Comparison of ENCODE assay signal across 20 cellular contexts in the genomic region with DNA sequence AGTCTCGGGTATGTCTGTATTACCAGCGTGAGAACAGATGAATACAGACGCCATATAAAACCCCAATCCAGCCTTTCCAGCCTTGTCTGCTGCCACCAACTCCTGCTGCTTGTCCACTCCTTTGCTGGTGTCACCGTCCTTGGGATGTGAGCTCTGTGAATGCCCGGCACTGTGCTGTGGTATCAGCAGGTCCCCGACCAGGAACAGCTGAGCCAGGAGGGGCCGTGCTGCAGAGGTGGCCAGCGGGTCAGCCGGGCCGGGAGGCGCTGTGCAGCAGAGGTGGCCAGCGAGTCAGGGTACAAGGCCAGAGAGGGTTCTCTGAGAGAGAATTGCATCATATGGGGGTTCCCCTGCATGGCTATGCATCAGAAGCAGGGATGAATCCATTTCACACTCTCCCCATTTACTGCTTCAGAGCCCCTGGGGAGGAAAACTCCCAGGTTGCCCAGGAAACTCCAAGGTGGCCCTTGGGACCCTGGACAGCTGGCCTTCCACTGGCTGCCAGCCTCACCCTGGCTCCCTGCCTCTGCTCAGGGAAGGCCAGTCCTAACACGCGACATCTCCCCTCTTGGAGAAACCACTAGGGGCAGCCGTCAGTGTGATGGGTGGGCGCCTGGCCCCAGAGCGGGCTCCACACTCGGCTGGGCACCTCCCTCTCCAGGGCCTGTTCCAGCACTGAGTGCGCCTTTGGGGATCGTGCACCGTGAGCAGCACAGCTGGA.
DNase-seq lines count a peak whose midpoint lies in the region; ATAC-seq and TF ChIP-seq lines count a peak whose summit lies in the region.
"Had no signal": no experiment of that assay in that cellular context is flagged by ENCODE, and none has a peak within 500 bp of the region (broad histone marks: within the 10 kb centered on the region; RNA-seq: fewer than 3 reads in every experiment).

No MANE protein-coding gene starts in this region.

- ATAC-seq in activated T-cell treated with anti-CD3 and anti-CD28 coated beads, Interleukin-2, amount 50 U/mL, for 4 hours: no peak
- ATAC-seq in WTC11 (no peak), HG02981 (IDR thresholded peaks at IDR 0.05; ENCODE audit: unreplicated experiment) (no peak)
- ATAC-seq: GM12878 had no signal

- no peak for TF ChIP-seq CTCF in WTC11 (IDR thresholded peaks at IDR 0.05)
- TF ChIP-seq CTCF in liver (IDR thresholded peaks at IDR 0.05; ENCODE audit: low read depth, low read length, missing input control): no peak
- no peak for TF ChIP-seq CTCF in spleen (IDR thresholded peaks at IDR 0.05 in 8 of 11, conservative IDR thresholded peaks at IDR 0.05 in 3 of 11)

- H3K9me3 Mint-ChIP-seq in activated T-cell treated with anti-CD3 and anti-CD28 coated beads, Interleukin-2, amount 50 U/mL, for 4 hours: no peaks in the 10 kb centered on the region
- H3K9me3 Mint-ChIP-seq in WTC11: no peaks in the 10 kb centered on the region
- H3K9me3 Mint-ChIP-seq: IgD-negative memory B cell had no signal

- TF ChIP-seq POLR2A in spleen (IDR thresholded peaks at IDR 0.05): no peak

- intact Hi-C loops in spleen (cut with DNase I; ENCODE audit: low total_unique reads): no loop called here

- no peaks in the 10 kb centered on the region for H3K4me1 Mint-ChIP-seq in activated T-cell treated with anti-CD3 and anti-CD28 coated beads, Interleukin-2, amount 50 U/mL, for 4 hours (ENCODE audit: low read depth)
- peaks cover 38% of the 10 kb centered on the region for H3K4me1 Mint-ChIP-seq in WTC11

- H3K27ac ChIP-seq in liver (ENCODE audit: low read depth in 1 of 2, low read length in 2 of 2) (no peak overlapping the region), spleen (no peak overlapping the region)

- CTCF ChIA-PET in WTC11 (lab: Charles Lee): interaction anchor here (1.0 kb wide), 1 partner anchor 21 kb away, joined by 3 read pairs; no protein-coding TSS in a partner anchor

- H3K27ac Mint-ChIP-seq in WTC11: no peak overlapping the region
- H3K27ac Mint-ChIP-seq: IgD-negative memory B cell had no signal

- WGBS in liver: 68% methylated on average over 21 of the region's 21 CpGs
- 69 to 94% (median 88%) methylated on average over 8 to 21 of the region's 21 CpGs for WGBS in spleen, 5 donors

- H3K4me1 ChIP-seq in liver (ENCODE audit: control insufficient read depth in 4 of 4, insufficient read depth in 4 of 4, low read length in 3 of 4) (peaks cover 0 to 10% (median 6%) of the 10 kb centered on the region in 4 donors), spleen (peaks cover 0 to 15% (median 0%) of the 10 kb centered on the region in 6 donors)

- peak; percentile 9 for DNase-seq in activated T-cell treated with anti-CD3 and anti-CD28 coated beads, Interleukin-2, amount 50 U/mL, for 1 hour
- no peak for DNase-seq in activated T-cell treated with anti-CD3 and anti-CD28 coated beads, Interleukin-2, amount 50 U/mL, for 4 hours
- DNase-seq in WTC11 (ENCODE audit: low spot score): no peak
- peak; percentile 47 for DNase-seq in spleen
- DNase-seq in DMS53 (lab: John Stamatoyannopoulos, UW): no peak
- no peak for DNase-seq in activated effector memory CD4-positive, alpha-beta T cell treated with anti-CD3 and anti-CD28 coated beads, Interleukin-2, amount 50 U/mL, for 16 hours
- DNase-seq: GDM1, Kasumi-1, MM.1S, NCI-H1105, NCI-H1694, NCI-H2107, NCI-H226, NCI-H526 treated with DMSO at 0.1 percent for 48 hours, OCI-M1, SIG-M5 had no signal

- no peaks in the 10 kb centered on the region for H3K9me3 ChIP-seq in liver (ENCODE audit: control insufficient read depth in 4 of 4, low read length in 3 of 4)
- H3K9me3 ChIP-seq in spleen: no peaks in the 10 kb centered on the region

- H3K36me3 Mint-ChIP-seq in activated T-cell treated with anti-CD3 and anti-CD28 coated beads, Interleukin-2, amount 50 U/mL, for 4 hours (ENCODE audit: insufficient read depth): no peaks in the 10 kb centered on the region
- no peaks in the 10 kb centered on the region for H3K36me3 Mint-ChIP-seq in WTC11
- H3K36me3 Mint-ChIP-seq: IgD-negative memory B cell had no signal

- H3K27me3 Mint-ChIP-seq in activated T-cell treated with anti-CD3 and anti-CD28 coated beads, Interleukin-2, amount 50 U/mL, for 4 hours (ENCODE audit: low read depth): peaks cover 4% of the 10 kb centered on the region
- H3K27me3 Mint-ChIP-seq in WTC11 (ENCODE audit: low read depth): peaks cover 2% of the 10 kb centered on the region; the same call in 1 of the 2 replicates

- H3K36me3 ChIP-seq in liver (ENCODE audit: control insufficient read depth in 4 of 4, insufficient read depth in 3 of 4, low read depth in 1 of 4, low read length in 3 of 4): no peaks in the 10 kb centered on the region
- peaks cover 0 to 7% (median 0%) of the 10 kb centered on the region in 6 donors for H3K36me3 ChIP-seq in spleen

- no peak overlapping the region for H3K9ac ChIP-seq in liver (ENCODE audit: low read depth in 1 of 2, low read length in 2 of 2)

- H3K4me3 ChIP-seq in liver (ENCODE audit: low read depth in 1 of 3, low read length in 3 of 3) (no peak overlapping the region), spleen (no peak overlapping the region)
- H3K4me3 ChIP-seq: GM12878 had no signal

- no peak for TF ChIP-seq RAD21 in liver (IDR thresholded peaks at IDR 0.05)

- POLR2A ChIA-PET in WTC11 (lab: Charles Lee): no interaction called here

- H3K27me3 ChIP-seq in liver (ENCODE audit: control insufficient read depth in 4 of 4, insufficient read depth in 4 of 4, low read length in 3 of 4) (no peaks in the 10 kb centered on the region), spleen (replicated peaks in 1 of 7) (no peaks in the 10 kb centered on the region)

- H3K4me3 Mint-ChIP-seq in activated T-cell treated with anti-CD3 and anti-CD28 coated beads, Interleukin-2, amount 50 U/mL, for 4 hours: no peak overlapping the region
- no peak overlapping the region for H3K4me3 Mint-ChIP-seq in WTC11
- H3K4me3 Mint-ChIP-seq: IgD-negative memory B cell had no signal

TF ChIP-seq in WTC11, 78 proteins besides CTCF, POLR2A, EP300 and RAD21 (continues in another document):
- no peak for TF ChIP-seq FOXK1 (CRISPR knock-in tag; IDR thresholded peaks at IDR 0.05)
- no peak for TF ChIP-seq TEAD1 (CRISPR knock-in tag; IDR thresholded peaks at IDR 0.05)
- TF ChIP-seq OVOL2 (CRISPR knock-in tag; IDR thresholded peaks at IDR 0.05; ENCODE audit: borderline replicate concordance): no peak
- TF ChIP-seq AR (CRISPR knock-in tag; IDR thresholded peaks at IDR 0.05): no peak
- peak; percentile 65; the same call in 1 of the 2 replicates for TF ChIP-seq GABPB1 (CRISPR knock-in tag; IDR thresholded peaks at IDR 0.05)
- no peak for TF ChIP-seq NFE2L1 (CRISPR knock-in tag; IDR thresholded peaks at IDR 0.05)
- no peak for TF ChIP-seq IRF2 (CRISPR knock-in tag; IDR thresholded peaks at IDR 0.05; ENCODE audit: borderline replicate concordance, low read depth)
- TF ChIP-seq JAZF1 (CRISPR knock-in tag; IDR thresholded peaks at IDR 0.05): no peak

TF ChIP-seq in liver, 16 proteins besides CTCF, POLR2A, EP300 and RAD21:
- TF ChIP-seq FOXA1 (IDR thresholded peaks at IDR 0.05) (no peak), RXRA (IDR thresholded peaks at IDR 0.05) (peak in 1 of 2 donors; percentile 30), SP1 (IDR thresholded peaks at IDR 0.05) (peak; percentile 20), HNF4A (conservative IDR thresholded peaks at IDR 0.05) (peak; percentile 49 to 60), FOXA2 (IDR thresholded peaks at IDR 0.05) (no peak)

Comparison
In these comparisons a context has a peak if more than half of its experiments do, and no peak if none do; other contexts are left out.
1. DNase-seq: peak in activated T-cell treated with anti-CD3 and anti-CD28 coated beads, Interleukin-2, amount 50 U/mL, for 1 hour (single experiment) and spleen (single experiment); none in activated T-cell treated with anti-CD3 and anti-CD28 coated beads, Interleukin-2, amount 50 U/mL, for 4 hours (single experiment), WTC11 (single experiment), DMS53 (single experiment) and activated effector memory CD4-positive, alpha-beta T cell treated with anti-CD3 and anti-CD28 coated beads, Interleukin-2, amount 50 U/mL, for 16 hours (single experiment).